1 cellular context compared by ENCODE assay signal in the genomic region with DNA sequence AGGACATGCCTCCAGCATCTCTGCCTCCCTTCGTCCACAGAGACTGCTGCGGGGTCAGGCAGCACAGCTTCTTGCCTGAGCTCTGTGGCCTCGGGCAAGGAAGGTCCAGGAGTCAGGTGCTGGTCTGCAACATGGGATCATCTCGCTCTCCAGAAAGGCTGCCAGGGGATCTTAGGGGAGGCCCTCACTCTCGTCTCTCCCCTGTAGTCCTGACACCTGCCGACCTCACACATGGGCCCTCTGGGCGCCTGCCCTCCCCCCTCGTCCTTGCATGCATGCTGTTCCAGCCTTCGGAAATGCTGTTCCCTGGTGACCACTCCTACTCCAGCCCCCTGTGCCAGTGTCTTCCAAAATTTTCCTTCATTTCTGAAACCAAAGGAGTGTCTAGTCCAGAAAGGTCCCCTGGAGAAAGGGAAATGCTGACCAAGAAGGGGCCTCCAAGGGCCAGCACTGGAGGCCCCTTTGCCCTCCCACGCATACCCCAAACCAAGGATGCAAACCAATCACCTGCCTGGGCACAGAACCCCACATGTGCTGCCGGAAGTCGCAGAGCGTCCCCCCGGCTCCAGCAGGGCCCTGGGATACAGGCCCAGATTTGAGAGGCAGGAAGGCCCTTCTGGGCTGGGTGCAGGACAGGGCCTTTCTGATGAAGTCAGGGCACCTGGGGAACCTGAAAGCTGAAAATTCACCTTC.
TF ChIP-seq lines count a peak whose summit lies in the region.

No MANE protein-coding gene starts in this region.

TF ChIP-seq in HepG2, 621 proteins besides CTCF, POLR2A, EP300 and RAD21:
- TF ChIP-seq FIP1L1 (IDR thresholded peaks at IDR 0.05; ENCODE audit: borderline replicate concordance, insufficient read depth, low read depth, low read length): no peak
- TF ChIP-seq ZKSCAN8 (CRISPR knock-in tag; IDR thresholded peaks at IDR 0.05; ENCODE audit: borderline replicate concordance): no peak
- TF ChIP-seq AKAP8 (CRISPR knock-in tag; IDR thresholded peaks at IDR 0.05): no peak
- TF ChIP-seq SYNCRIP (IDR thresholded peaks at IDR 0.05; ENCODE audit: insufficient read depth, low read depth, low read length): no peak
- TF ChIP-seq, protein P1, sequence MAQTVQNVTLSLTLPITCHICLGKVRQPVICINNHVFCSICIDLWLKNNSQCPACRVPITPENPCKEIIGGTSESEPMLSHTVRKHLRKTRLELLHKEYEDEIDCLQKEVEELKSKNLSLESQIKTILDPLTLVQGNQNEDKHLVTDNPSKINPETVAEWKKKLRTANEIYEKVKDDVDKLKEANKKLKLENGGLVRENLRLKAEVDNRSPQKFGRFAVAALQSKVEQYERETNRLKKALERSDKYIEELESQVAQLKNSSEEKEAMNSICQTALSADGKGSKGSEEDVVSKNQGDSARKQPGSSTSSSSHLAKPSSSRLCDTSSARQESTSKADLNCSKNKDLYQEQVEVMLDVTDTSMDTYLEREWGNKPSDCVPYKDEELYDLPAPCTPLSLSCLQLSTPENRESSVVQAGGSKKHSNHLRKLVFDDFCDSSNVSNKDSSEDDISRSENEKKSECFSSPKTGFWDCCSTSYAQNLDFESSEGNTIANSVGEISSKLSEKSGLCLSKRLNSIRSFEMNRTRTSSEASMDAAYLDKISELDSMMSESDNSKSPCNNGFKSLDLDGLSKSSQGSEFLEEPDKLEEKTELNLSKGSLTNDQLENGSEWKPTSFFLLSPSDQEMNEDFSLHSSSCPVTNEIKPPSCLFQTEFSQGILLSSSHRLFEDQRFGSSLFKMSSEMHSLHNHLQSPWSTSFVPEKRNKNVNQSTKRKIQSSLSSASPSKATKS (CRISPR knock-in tag; IDR thresholded peaks at IDR 0.05): no peak
- TF ChIP-seq MTF2 (CRISPR knock-in tag; IDR thresholded peaks at IDR 0.05; ENCODE audit: borderline replicate concordance): 0 out of 2 replicates have a peak, but pooled peaks have one; percentile 76
- no peak for TF ChIP-seq PHF21A (CRISPR knock-in tag; IDR thresholded peaks at IDR 0.05)
- TF ChIP-seq ONECUT2 (CRISPR knock-in tag; IDR thresholded peaks at IDR 0.05): no peak
- no peak for TF ChIP-seq TOPORS (CRISPR knock-in tag; IDR thresholded peaks at IDR 0.05)
- TF ChIP-seq WIZ (CRISPR knock-in tag; IDR thresholded peaks at IDR 0.05): no peak
- TF ChIP-seq ZMYM3 (CRISPR knock-in tag; IDR thresholded peaks at IDR 0.05): peak; percentile 79
- no peak for TF ChIP-seq ARNTL (CRISPR knock-in tag; IDR thresholded peaks at IDR 0.05)
- TF ChIP-seq ZNF577 (CRISPR knock-in tag; IDR thresholded peaks at IDR 0.05; ENCODE audit: borderline replicate concordance, low read depth): no peak
- no peak for TF ChIP-seq ZNF713 (CRISPR knock-in tag; IDR thresholded peaks at IDR 0.05)
- no peak for TF ChIP-seq ZSCAN22 (CRISPR knock-in tag; IDR thresholded peaks at IDR 0.05)
- no peak for TF ChIP-seq NCOR1 (IDR thresholded peaks at IDR 0.05; ENCODE audit: borderline replicate concordance, low read length)
- TF ChIP-seq ZNF766 (CRISPR knock-in tag; IDR thresholded peaks at IDR 0.05; ENCODE audit: borderline replicate concordance): no peak
- TF ChIP-seq, protein P2, sequence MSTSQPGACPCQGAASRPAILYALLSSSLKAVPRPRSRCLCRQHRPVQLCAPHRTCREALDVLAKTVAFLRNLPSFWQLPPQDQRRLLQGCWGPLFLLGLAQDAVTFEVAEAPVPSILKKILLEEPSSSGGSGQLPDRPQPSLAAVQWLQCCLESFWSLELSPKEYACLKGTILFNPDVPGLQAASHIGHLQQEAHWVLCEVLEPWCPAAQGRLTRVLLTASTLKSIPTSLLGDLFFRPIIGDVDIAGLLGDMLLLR (CRISPR knock-in tag; IDR thresholded peaks at IDR 0.05): no peak
- no peak for TF ChIP-seq ZFP82 (CRISPR knock-in tag; IDR thresholded peaks at IDR 0.05; ENCODE audit: borderline replicate concordance)
- no peak for TF ChIP-seq ZNF260 (CRISPR knock-in tag; IDR thresholded peaks at IDR 0.05; ENCODE audit: borderline replicate concordance, low read depth)
- TF ChIP-seq SMAD1 (CRISPR knock-in tag; IDR thresholded peaks at IDR 0.05; ENCODE audit: borderline replicate concordance, low read depth): no peak
- TF ChIP-seq POGZ (CRISPR knock-in tag; IDR thresholded peaks at IDR 0.05): no peak
- TF ChIP-seq, protein P3, sequence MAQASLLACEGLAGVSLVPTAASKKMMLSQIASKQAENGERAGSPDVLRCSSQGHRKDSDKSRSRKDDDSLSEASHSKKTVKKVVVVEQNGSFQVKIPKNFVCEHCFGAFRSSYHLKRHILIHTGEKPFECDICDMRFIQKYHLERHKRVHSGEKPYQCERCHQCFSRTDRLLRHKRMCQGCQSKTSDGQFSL (CRISPR knock-in tag; IDR thresholded peaks at IDR 0.05): peak; percentile 10; the same call in 1 of the 2 replicates
- TF ChIP-seq, protein P4, sequence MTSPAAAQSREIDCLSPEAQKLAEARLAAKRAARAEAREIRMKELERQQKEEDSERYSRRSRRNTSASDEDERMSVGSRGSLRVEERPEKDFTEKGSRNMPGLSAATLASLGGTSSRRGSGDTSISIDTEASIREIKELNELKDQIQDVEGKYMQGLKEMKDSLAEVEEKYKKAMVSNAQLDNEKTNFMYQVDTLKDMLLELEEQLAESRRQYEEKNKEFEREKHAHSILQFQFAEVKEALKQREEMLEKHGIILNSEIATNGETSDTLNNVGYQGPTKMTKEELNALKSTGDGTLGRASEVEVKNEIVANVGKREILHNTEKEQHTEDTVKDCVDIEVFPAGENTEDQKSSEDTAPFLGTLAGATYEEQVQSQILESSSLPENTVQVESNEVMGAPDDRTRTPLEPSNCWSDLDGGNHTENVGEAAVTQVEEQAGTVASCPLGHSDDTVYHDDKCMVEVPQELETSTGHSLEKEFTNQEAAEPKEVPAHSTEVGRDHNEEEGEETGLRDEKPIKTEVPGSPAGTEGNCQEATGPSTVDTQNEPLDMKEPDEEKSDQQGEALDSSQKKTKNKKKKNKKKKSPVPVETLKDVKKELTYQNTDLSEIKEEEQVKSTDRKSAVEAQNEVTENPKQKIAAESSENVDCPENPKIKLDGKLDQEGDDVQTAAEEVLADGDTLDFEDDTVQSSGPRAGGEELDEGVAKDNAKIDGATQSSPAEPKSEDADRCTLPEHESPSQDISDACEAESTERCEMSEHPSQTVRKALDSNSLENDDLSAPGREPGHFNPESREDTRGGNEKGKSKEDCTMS (CRISPR knock-in tag; conservative IDR thresholded peaks at IDR 0.05): no peak
- no peak for TF ChIP-seq ZNF224 (CRISPR knock-in tag; IDR thresholded peaks at IDR 0.05)
- TF ChIP-seq, protein P5, sequence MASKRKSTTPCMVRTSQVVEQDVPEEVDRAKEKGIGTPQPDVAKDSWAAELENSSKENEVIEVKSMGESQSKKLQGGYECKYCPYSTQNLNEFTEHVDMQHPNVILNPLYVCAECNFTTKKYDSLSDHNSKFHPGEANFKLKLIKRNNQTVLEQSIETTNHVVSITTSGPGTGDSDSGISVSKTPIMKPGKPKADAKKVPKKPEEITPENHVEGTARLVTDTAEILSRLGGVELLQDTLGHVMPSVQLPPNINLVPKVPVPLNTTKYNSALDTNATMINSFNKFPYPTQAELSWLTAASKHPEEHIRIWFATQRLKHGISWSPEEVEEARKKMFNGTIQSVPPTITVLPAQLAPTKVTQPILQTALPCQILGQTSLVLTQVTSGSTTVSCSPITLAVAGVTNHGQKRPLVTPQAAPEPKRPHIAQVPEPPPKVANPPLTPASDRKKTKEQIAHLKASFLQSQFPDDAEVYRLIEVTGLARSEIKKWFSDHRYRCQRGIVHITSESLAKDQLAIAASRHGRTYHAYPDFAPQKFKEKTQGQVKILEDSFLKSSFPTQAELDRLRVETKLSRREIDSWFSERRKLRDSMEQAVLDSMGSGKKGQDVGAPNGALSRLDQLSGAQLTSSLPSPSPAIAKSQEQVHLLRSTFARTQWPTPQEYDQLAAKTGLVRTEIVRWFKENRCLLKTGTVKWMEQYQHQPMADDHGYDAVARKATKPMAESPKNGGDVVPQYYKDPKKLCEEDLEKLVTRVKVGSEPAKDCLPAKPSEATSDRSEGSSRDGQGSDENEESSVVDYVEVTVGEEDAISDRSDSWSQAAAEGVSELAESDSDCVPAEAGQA (IDR thresholded peaks at IDR 0.05; ENCODE audit: low read depth): no peak
- TF ChIP-seq, protein P5 (CRISPR knock-in tag; IDR thresholded peaks at IDR 0.05; ENCODE audit: borderline replicate concordance): no peak
- TF ChIP-seq ZKSCAN5 (CRISPR knock-in tag; IDR thresholded peaks at IDR 0.05): no peak
- TF ChIP-seq, protein P6, sequence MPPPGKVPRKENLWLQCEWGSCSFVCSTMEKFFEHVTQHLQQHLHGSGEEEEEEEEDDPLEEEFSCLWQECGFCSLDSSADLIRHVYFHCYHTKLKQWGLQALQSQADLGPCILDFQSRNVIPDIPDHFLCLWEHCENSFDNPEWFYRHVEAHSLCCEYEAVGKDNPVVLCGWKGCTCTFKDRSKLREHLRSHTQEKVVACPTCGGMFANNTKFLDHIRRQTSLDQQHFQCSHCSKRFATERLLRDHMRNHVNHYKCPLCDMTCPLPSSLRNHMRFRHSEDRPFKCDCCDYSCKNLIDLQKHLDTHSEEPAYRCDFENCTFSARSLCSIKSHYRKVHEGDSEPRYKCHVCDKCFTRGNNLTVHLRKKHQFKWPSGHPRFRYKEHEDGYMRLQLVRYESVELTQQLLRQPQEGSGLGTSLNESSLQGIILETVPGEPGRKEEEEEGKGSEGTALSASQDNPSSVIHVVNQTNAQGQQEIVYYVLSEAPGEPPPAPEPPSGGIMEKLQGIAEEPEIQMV (CRISPR knock-in tag; IDR thresholded peaks at IDR 0.05; ENCODE audit: low read depth): no peak
- TF ChIP-seq ZNF263 (CRISPR knock-in tag; IDR thresholded peaks at IDR 0.05): 0 out of 2 replicates have a peak, but pooled peaks have one; percentile 4
- TF ChIP-seq, protein P7, sequence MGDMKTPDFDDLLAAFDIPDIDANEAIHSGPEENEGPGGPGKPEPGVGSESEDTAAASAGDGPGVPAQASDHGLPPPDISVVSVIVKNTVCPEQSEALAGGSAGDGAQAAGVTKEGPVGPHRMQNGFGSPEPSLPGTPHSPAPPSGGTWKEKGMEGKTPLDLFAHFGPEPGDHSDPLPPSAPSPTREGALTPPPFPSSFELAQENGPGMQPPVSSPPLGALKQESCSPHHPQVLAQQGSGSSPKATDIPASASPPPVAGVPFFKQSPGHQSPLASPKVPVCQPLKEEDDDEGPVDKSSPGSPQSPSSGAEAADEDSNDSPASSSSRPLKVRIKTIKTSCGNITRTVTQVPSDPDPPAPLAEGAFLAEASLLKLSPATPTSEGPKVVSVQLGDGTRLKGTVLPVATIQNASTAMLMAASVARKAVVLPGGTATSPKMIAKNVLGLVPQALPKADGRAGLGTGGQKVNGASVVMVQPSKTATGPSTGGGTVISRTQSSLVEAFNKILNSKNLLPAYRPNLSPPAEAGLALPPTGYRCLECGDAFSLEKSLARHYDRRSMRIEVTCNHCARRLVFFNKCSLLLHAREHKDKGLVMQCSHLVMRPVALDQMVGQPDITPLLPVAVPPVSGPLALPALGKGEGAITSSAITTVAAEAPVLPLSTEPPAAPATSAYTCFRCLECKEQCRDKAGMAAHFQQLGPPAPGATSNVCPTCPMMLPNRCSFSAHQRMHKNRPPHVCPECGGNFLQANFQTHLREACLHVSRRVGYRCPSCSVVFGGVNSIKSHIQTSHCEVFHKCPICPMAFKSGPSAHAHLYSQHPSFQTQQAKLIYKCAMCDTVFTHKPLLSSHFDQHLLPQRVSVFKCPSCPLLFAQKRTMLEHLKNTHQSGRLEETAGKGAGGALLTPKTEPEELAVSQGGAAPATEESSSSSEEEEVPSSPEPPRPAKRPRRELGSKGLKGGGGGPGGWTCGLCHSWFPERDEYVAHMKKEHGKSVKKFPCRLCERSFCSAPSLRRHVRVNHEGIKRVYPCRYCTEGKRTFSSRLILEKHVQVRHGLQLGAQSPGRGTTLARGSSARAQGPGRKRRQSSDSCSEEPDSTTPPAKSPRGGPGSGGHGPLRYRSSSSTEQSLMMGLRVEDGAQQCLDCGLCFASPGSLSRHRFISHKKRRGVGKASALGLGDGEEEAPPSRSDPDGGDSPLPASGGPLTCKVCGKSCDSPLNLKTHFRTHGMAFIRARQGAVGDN (CRISPR knock-in tag; IDR thresholded peaks at IDR 0.05): peak; percentile 23
- TF ChIP-seq ZNF589 (CRISPR knock-in tag; conservative IDR thresholded peaks at IDR 0.05): 0 out of 2 replicates have a peak, but pooled peaks have one; percentile 56
- 0 out of 2 replicates have a peak, but pooled peaks have one; percentile 5 for TF ChIP-seq CBX5 (CRISPR knock-in tag; IDR thresholded peaks at IDR 0.05; ENCODE audit: borderline replicate concordance)
- no peak for TF ChIP-seq ZNF790 (CRISPR knock-in tag; IDR thresholded peaks at IDR 0.05; ENCODE audit: borderline replicate concordance)
- 0 out of 2 replicates have a peak, but pooled peaks have one; percentile 7 for TF ChIP-seq ZNF451 (CRISPR knock-in tag; IDR thresholded peaks at IDR 0.05)
- TF ChIP-seq ZZZ3 (CRISPR knock-in tag; IDR thresholded peaks at IDR 0.05; ENCODE audit: borderline replicate concordance): 0 out of 2 replicates have a peak, but pooled peaks have one; percentile 4
- TF ChIP-seq, protein P8, sequence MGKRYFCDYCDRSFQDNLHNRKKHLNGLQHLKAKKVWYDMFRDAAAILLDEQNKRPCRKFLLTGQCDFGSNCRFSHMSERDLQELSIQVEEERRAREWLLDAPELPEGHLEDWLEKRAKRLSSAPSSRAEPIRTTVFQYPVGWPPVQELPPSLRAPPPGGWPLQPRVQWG (CRISPR knock-in tag; IDR thresholded peaks at IDR 0.05; ENCODE audit: borderline replicate concordance, low read depth): no peak
- 0 out of 2 replicates have a peak, but pooled peaks have one; percentile 44 for TF ChIP-seq NCOA1 (CRISPR knock-in tag; IDR thresholded peaks at IDR 0.05)
- peak; percentile 79 for TF ChIP-seq ZNF768 (CRISPR knock-in tag; IDR thresholded peaks at IDR 0.05)
- TF ChIP-seq ZNF34 (CRISPR knock-in tag; IDR thresholded peaks at IDR 0.05; ENCODE audit: borderline replicate concordance): no peak
- no peak for TF ChIP-seq ESRRA (CRISPR knock-in tag; IDR thresholded peaks at IDR 0.05; ENCODE audit: low read depth)
- no peak for TF ChIP-seq MYC (CRISPR knock-in tag; IDR thresholded peaks at IDR 0.05; ENCODE audit: borderline replicate concordance)
- TF ChIP-seq, protein P9, sequence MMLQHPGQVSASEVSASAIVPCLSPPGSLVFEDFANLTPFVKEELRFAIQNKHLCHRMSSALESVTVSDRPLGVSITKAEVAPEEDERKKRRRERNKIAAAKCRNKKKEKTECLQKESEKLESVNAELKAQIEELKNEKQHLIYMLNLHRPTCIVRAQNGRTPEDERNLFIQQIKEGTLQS (CRISPR knock-in tag; IDR thresholded peaks at IDR 0.05): no peak
- no peak for TF ChIP-seq NFKBIZ (CRISPR knock-in tag; IDR thresholded peaks at IDR 0.05)
- no peak for TF ChIP-seq RFX3 (CRISPR knock-in tag; IDR thresholded peaks at IDR 0.05)
